Comparison of ENCODE assay signal across 20 cellular contexts in genomic region chr17:69634844-69635243, GRCh38.
"Had no signal": no experiment of that assay in that cellular context is flagged by ENCODE, and none has a peak within 500 bp of the region (broad histone marks: within the 10 kb centered on the region; RNA-seq: fewer than 3 reads in every experiment).

No MANE protein-coding gene starts in this region.

- H3K4me2 ChIP-seq: hepatocyte had no signal

- H3K79me2 ChIP-seq: hepatocyte had no signal

- H3K36me3 ChIP-seq: colonic mucosa, esophagus muscularis mucosa, gastroesophageal sphincter, heart left ventricle, left lung, lower lobe of right lung had no signal

- H3K9me3 ChIP-seq: colonic mucosa, esophagus muscularis mucosa, gastroesophageal sphincter, mucosa of descending colon had no signal

- H3K4me3 ChIP-seq: colonic mucosa, esophagus muscularis mucosa, gastroesophageal sphincter, heart left ventricle, hepatocyte, left lung, lower lobe of right lung, mucosa of descending colon had no signal

- H3K4me1 ChIP-seq: colonic mucosa, foreskin keratinocyte, gastroesophageal sphincter, heart left ventricle, left lung, lower lobe of right lung had no signal

- FAIRE-seq: endometrium, frontal cortex, keratinocyte had no signal

- DNase-seq: colonic mucosa; cortex of kidney; effector CD8-positive, alpha-beta T cell; effector memory CD8-positive, alpha-beta T cell; endodermal cell; foreskin keratinocyte; heart left ventricle; left cardiac atrium; left lung; left ventricle myocardium superior; lower lobe of right lung; mesenchymal stem cell; mucosa of descending colon; naive B cell had no signal

- ATAC-seq: effector memory CD8-positive, alpha-beta T cell; foreskin keratinocyte; gastroesophageal sphincter; heart left ventricle; left cardiac atrium; left lung; left ventricle myocardium superior; lower lobe of right lung; mucosa of descending colon had no signal

- H2AFZ ChIP-seq: hepatocyte had no signal

- H3K27me3 ChIP-seq: colonic mucosa, esophagus muscularis mucosa, foreskin keratinocyte, gastroesophageal sphincter, heart left ventricle, hepatocyte, left lung had no signal

- H3K27ac ChIP-seq: colonic mucosa, esophagus muscularis mucosa, foreskin keratinocyte, gastroesophageal sphincter, heart left ventricle, hepatocyte, left lung, lower lobe of right lung had no signal
